8 cellular contexts compared by ENCODE assay signal in genomic region chrX:14017399-14017798, GRCh38.
"Had no signal": no experiment of that assay in that cellular context is flagged by ENCODE, and none has a peak within 500 bp of the region (broad histone marks: within the 10 kb centered on the region; RNA-seq: fewer than 3 reads in every experiment).

No MANE protein-coding gene starts in this region.

- H3K4me3 ChIP-seq: GM23248, HAP-1 had no signal

- ATAC-seq: HCT116, HepG2 had no signal

- H3K27ac ChIP-seq: GM23248, HL-60 had no signal

- H3K36me3 ChIP-seq: HAP-1 had no signal

- H3K4me1 ChIP-seq: HAP-1 had no signal

- DNase-seq: GM23248, GOT3, H7, HFFc6 had no signal

- FAIRE-seq: HepG2 had no signal
